In genomic region chr5:173245319-173246134, GRCh38 we compare ENCODE assay signal across 21 cellular contexts. TPM values are rescaled to one million over a fixed set of nuclear protein-coding genes. Genes with fewer than 3 reads are reported as not detected.
DNase-seq lines count a peak whose midpoint lies in the region; ATAC-seq, FAIRE-seq and TF ChIP-seq lines count a peak whose summit lies in the region.
"Had no signal": no experiment of that assay in that cellular context is flagged by ENCODE, and none has a peak within 500 bp of the region (broad histone marks: within the 10 kb centered on the region; RNA-seq: fewer than 3 reads in every experiment).

No MANE protein-coding gene starts in this region.

- H4K20me1 ChIP-seq in GM12878 (ENCODE audit: control insufficient read depth, insufficient read depth) = no peaks in the 10 kb centered on the region

- no peak for TF ChIP-seq POLR2A in GM12878 (IDR thresholded peaks at IDR 0.05; ENCODE audit: low read depth, low read length)

- TF ChIP-seq RAD21 in GM12878 (IDR thresholded peaks at IDR 0.05; ENCODE audit: insufficient read depth, low read depth, low read length) = no peak

- DNase-seq in activated CD8-positive, alpha-beta T cell treated with anti-CD3 and anti-CD28 coated beads, Interleukin-2, amount 10 ng/mL, durations not matched to agents 7 days and 5 days = no peak
- DNase-seq in activated CD8-positive, alpha-beta T cell treated with anti-CD3 and anti-CD28 coated beads for 36 hours = no peak
- no peak for DNase-seq in GM12878 (ENCODE audit: low read depth, low spot score)
- DNase-seq in retina = peak; percentile 75
- no peak for DNase-seq in nucleus accumbens (lab: John Stamatoyannopoulos, UW)
- DNase-seq in NCI-H1436 (lab: John Stamatoyannopoulos, UW) = no peak
- DNase-seq in germinal center (ENCODE audit: low spot score) = no peak
- DNase-seq: activated gamma-delta T cell; aorta; CD4-positive, CD25-positive, alpha-beta regulatory T cell; foreskin keratinocyte; immature natural killer cell; mammary epithelial cell; NCI-H1694; NCI-H2227 treated with DMSO at 0.1 percent for 48 hours; nephron progenitor cell; NK-92 treated with Interleukin-12 subunit alpha and Interleukin-12 subunit beta, amount 100 ng/mL, for 24 hours; substantia nigra had no signal

- peak overlapping the region; percentile 30 for H3K27ac Mint-ChIP-seq in activated CD8-positive, alpha-beta T cell treated with anti-CD3 and anti-CD28 coated beads, Interleukin-2, amount 10 ng/mL, durations not matched to agents 7 days and 5 days
- no peak overlapping the region for H3K27ac Mint-ChIP-seq in activated CD8-positive, alpha-beta T cell treated with anti-CD3 and anti-CD28 coated beads for 36 hours
- H3K27ac Mint-ChIP-seq: CD4-positive, CD25-positive, alpha-beta regulatory T cell; immature natural killer cell; nephron progenitor cell had no signal

- in situ Hi-C loops in GM12878 (cut with MboI) = no loop called here

- peaks cover 9% of the 10 kb centered on the region for H3K4me1 Mint-ChIP-seq in activated CD8-positive, alpha-beta T cell treated with anti-CD3 and anti-CD28 coated beads, Interleukin-2, amount 10 ng/mL, durations not matched to agents 7 days and 5 days (ENCODE audit: low read depth)
- peaks cover 9% of the 10 kb centered on the region for H3K4me1 Mint-ChIP-seq in activated CD8-positive, alpha-beta T cell treated with anti-CD3 and anti-CD28 coated beads for 36 hours (ENCODE audit: low read depth)

- H3K36me3 ChIP-seq in GM12878 (ENCODE audit: control insufficient read depth in 2 of 2, insufficient read depth in 2 of 2, low read length in 1 of 2) (no peaks in the 10 kb centered on the region), iPS-15b (ENCODE audit: control insufficient read depth, insufficient read depth, low read length) (no peaks in the 10 kb centered on the region)

- no peak for TF ChIP-seq CTCF in activated CD8-positive, alpha-beta T cell treated with anti-CD3 and anti-CD28 coated beads for 36 hours (IDR thresholded peaks at IDR 0.05)
- no peak for TF ChIP-seq CTCF in GM12878 (IDR thresholded peaks at IDR 0.05 in 2 of 3, conservative IDR thresholded peaks at IDR 0.05 in 1 of 3; ENCODE audit: control insufficient read depth in 2 of 3, extremely low read depth in 1 of 3, insufficient read depth in 1 of 3, low read depth in 3 of 3, low read length in 3 of 3)

- no peak overlapping the region for H3K27ac ChIP-seq in GM12878 (ENCODE audit: control insufficient read depth, insufficient read depth)
- H3K27ac ChIP-seq: foreskin keratinocyte, VCaP had no signal

- peaks cover 85% of the 10 kb centered on the region for H3K27me3 Mint-ChIP-seq in activated CD8-positive, alpha-beta T cell treated with anti-CD3 and anti-CD28 coated beads, Interleukin-2, amount 10 ng/mL, durations not matched to agents 7 days and 5 days (ENCODE audit: low read depth)
- peaks cover 80% of the 10 kb centered on the region for H3K27me3 Mint-ChIP-seq in activated CD8-positive, alpha-beta T cell treated with anti-CD3 and anti-CD28 coated beads for 36 hours

- H3K9me3 Mint-ChIP-seq in activated CD8-positive, alpha-beta T cell treated with anti-CD3 and anti-CD28 coated beads, Interleukin-2, amount 10 ng/mL, durations not matched to agents 7 days and 5 days (ENCODE audit: insufficient read depth) = no peaks in the 10 kb centered on the region
- H3K9me3 Mint-ChIP-seq in activated CD8-positive, alpha-beta T cell treated with anti-CD3 and anti-CD28 coated beads for 36 hours = no peaks in the 10 kb centered on the region
- H3K9me3 Mint-ChIP-seq: nephron progenitor cell had no signal

- CTCF ChIA-PET in activated CD8-positive, alpha-beta T cell treated with anti-CD3 and anti-CD28 coated beads, Interleukin-2, amount 10 ng/mL, durations not matched to agents 7 days and 5 days (lab: Charles Lee) = interaction anchor here (2.2 kb wide), 1 partner anchor 16 kb away, joined by 5 read pairs; no protein-coding TSS in a partner anchor
- CTCF ChIA-PET in activated CD8-positive, alpha-beta T cell treated with anti-CD3 and anti-CD28 coated beads for 36 hours (lab: Charles Lee) = no interaction called here
- CTCF ChIA-PET in GM12878 (lab: Yijun Ruan, JAX) = no interaction called here

- TF ChIP-seq EP300 in GM12878 (IDR thresholded peaks at IDR 0.05; ENCODE audit: borderline replicate concordance in 1 of 2, control insufficient read depth in 1 of 2, low read depth in 2 of 2, low read length in 2 of 2) = no peak

- FAIRE-seq in GM12878 (lab: Jason Lieb, UNC) = no peak

- H3K27me3 ChIP-seq in GM12878 (replicated peaks in 1 of 2; ENCODE audit: control insufficient read depth in 2 of 2, insufficient read depth in 2 of 2, low read length in 1 of 2) (peaks cover 12 to 29% of the 10 kb centered on the region in 2 experiments), iPS-15b (ENCODE audit: control insufficient read depth, insufficient read depth, low read length) (peaks cover 100% of the 10 kb centered on the region)

- POLR2A ChIA-PET in activated CD8-positive, alpha-beta T cell treated with anti-CD3 and anti-CD28 coated beads, Interleukin-2, amount 10 ng/mL, durations not matched to agents 7 days and 5 days (lab: Charles Lee) = no interaction called here
- POLR2A ChIA-PET in activated CD8-positive, alpha-beta T cell treated with anti-CD3 and anti-CD28 coated beads for 36 hours (lab: Charles Lee) = no interaction called here
- POLR2A ChIA-PET in GM12878 (lab: Charles Lee) = no interaction called here

- intact Hi-C loops in activated CD8-positive, alpha-beta T cell treated with anti-CD3 and anti-CD28 coated beads for 36 hours (cut with micrococcal nuclease) = no loop called here
- intact Hi-C loops in GM12878 (cut with micrococcal nuclease; ENCODE audit: unreplicated experiment) = no loop called here

- no peak overlapping the region for H3K9ac ChIP-seq in GM12878 (ENCODE audit: control insufficient read depth, insufficient read depth, low read length)
- no peak overlapping the region for H3K9ac ChIP-seq in iPS-15b (ENCODE audit: low read depth, low read length)

- no peak overlapping the region for H3K4me3 Mint-ChIP-seq in activated CD8-positive, alpha-beta T cell treated with anti-CD3 and anti-CD28 coated beads, Interleukin-2, amount 10 ng/mL, durations not matched to agents 7 days and 5 days
- H3K4me3 Mint-ChIP-seq in activated CD8-positive, alpha-beta T cell treated with anti-CD3 and anti-CD28 coated beads for 36 hours = no peak overlapping the region
- H3K4me3 Mint-ChIP-seq: CD4-positive, CD25-positive, alpha-beta regulatory T cell; immature natural killer cell; nephron progenitor cell had no signal

- no peak for ATAC-seq in activated CD8-positive, alpha-beta T cell treated with anti-CD3 and anti-CD28 coated beads, Interleukin-2, amount 10 ng/mL, durations not matched to agents 7 days and 5 days
- no peak for ATAC-seq in activated CD8-positive, alpha-beta T cell treated with anti-CD3 and anti-CD28 coated beads for 36 hours
- ATAC-seq in GM12878 = no peak
- ATAC-seq: foreskin keratinocyte had no signal

- no peaks in the 10 kb centered on the region; the same call in 2 of the 3 replicates for H3K9me3 ChIP-seq in GM12878 (replicated peaks; ENCODE audit: control insufficient read depth, insufficient read depth, low read length)
- H3K9me3 ChIP-seq in iPS-15b (ENCODE audit: control insufficient read depth, insufficient read depth, low read length) = no peaks in the 10 kb centered on the region

- BruUV-seq in GM12878 (replicated peaks; lab: Mats Ljungman, UMichigan) = no TSS peak

- H3K36me3 Mint-ChIP-seq in activated CD8-positive, alpha-beta T cell treated with anti-CD3 and anti-CD28 coated beads, Interleukin-2, amount 10 ng/mL, durations not matched to agents 7 days and 5 days (ENCODE audit: low read depth) = no peaks in the 10 kb centered on the region
- H3K36me3 Mint-ChIP-seq in activated CD8-positive, alpha-beta T cell treated with anti-CD3 and anti-CD28 coated beads for 36 hours (ENCODE audit: low read depth) = no peaks in the 10 kb centered on the region
- H3K36me3 Mint-ChIP-seq: CD4-positive, CD25-positive, alpha-beta regulatory T cell; immature natural killer cell had no signal

- H3K4me1 ChIP-seq in GM12878 (ENCODE audit: control insufficient read depth, insufficient read depth, low read length) (no peaks in the 10 kb centered on the region), iPS-15b (ENCODE audit: control insufficient read depth, insufficient read depth, low read length) (peaks cover 15% of the 10 kb centered on the region)
- H3K4me1 ChIP-seq: foreskin keratinocyte had no signal

- WGBS in GM12878 (ENCODE audit: insufficient coverage, insufficient replicate concordance, low lambda C conversion rate, missing lambda C conversion rate) = 26% methylated on average over 44 of the region's 53 CpGs

- H3K4me3 ChIP-seq in GM12878 (no peak overlapping the region), iPS-15b (ENCODE audit: low read depth, low read length) (peak overlapping the region; percentile 37)

- H2AFZ ChIP-seq in GM12878 (ENCODE audit: control insufficient read depth, low read depth, low read length) = no peak overlapping the region

- H3K4me2 ChIP-seq in GM12878 (ENCODE audit: control insufficient read depth, insufficient read depth) = no peak overlapping the region

- SMC1A ChIA-PET in GM12878 (lab: Charles Lee; ENCODE audit: uncharacterized antibody, unreplicated experiment) = no interaction called here

- RAD21 ChIA-PET in GM12878 (lab: Charles Lee; ENCODE audit: unreplicated experiment) = no interaction called here

- H3K79me2 ChIP-seq in GM12878 (ENCODE audit: control insufficient read depth, insufficient read depth, low read length) = no peaks in the 10 kb centered on the region

RNA-seq across cellular contexts. Expression of gene NKX2-5, which starts 10.5 kb away (rescaled TPM):
- total RNA-seq in activated CD8-positive, alpha-beta T cell treated with anti-CD3 and anti-CD28 coated beads, Interleukin-2, amount 10 ng/mL, durations not matched to agents 7 days and 5 days = not detected
- total RNA-seq in activated CD8-positive, alpha-beta T cell treated with anti-CD3 and anti-CD28 coated beads for 36 hours = under 1 TPM in 1 of 2 experiments, not detected in 1; 0.36 TPM
- total RNA-seq in GM12878 (2013; cell fraction: nucleolus; rRNA removed) = not detected in 2 replicates
- total RNA-seq in GM12878 (2014; rRNA removed) = not detected in 2 replicates
- total RNA-seq in GM12878 (2014; rRNA removed; fragmentation: Illumina TruSeq; extraction: Trizol) = not detected in 2 replicates
- total RNA-seq in GM12878 (2021) = not detected in 2 replicates
- polyA plus RNA-seq in GM12878 (2011; ENCODE audit: low read depth) = not detected
- polyA plus RNA-seq in GM12878 (2011; rRNA removed) = not detected in 2 replicates
- not detected in 2 replicates for polyA plus RNA-seq in GM12878 (2011; cell fraction: cytosol; rRNA removed)
- not detected in 2 replicates for polyA plus RNA-seq in GM12878 (2011; cell fraction: nucleus; rRNA removed)
- not detected in 2 replicates for polyA plus RNA-seq in GM12878 (2012)
- polyA plus RNA-seq in GM12878 (2014; fragmentation: Illumina TruSeq; extraction: Trizol) = not detected in 2 replicates
- polyA plus RNA-seq in GM12878 (2014; fragmentation: Nextera tagmentation; extraction: Ambion mirVana) = not detected
- polyA plus RNA-seq in GM12878 (2014; rRNA removed) = not detected in 2 replicates
- polyA plus RNA-seq in GM12878 (2016; fragmentation: Nextera tagmentation; extraction: Ambion mirVana) = under 1 TPM in 1 of 2 experiments, not detected in 1; 0.23 TPM
- not detected in 2 replicates for polyA minus RNA-seq in GM12878 (2011; rRNA and poly(A)+ RNA removed)
- not detected in 2 replicates for polyA minus RNA-seq in GM12878 (2011; cell fraction: cytosol; rRNA and poly(A)+ RNA removed)
- not detected in 2 replicates for polyA minus RNA-seq in GM12878 (2011; cell fraction: nucleus; rRNA and poly(A)+ RNA removed)
- total RNA-seq: aorta; CD4-positive, CD25-positive, alpha-beta regulatory T cell; foreskin keratinocyte; M059J had no signal
- polyA plus RNA-seq: CD4-positive, CD25-positive, alpha-beta regulatory T cell; foreskin keratinocyte; immature natural killer cell; mammary epithelial cell had no signal
